1 cellular context compared by ENCODE assay signal in genomic region chr1:153640873-153641272, GRCh38.
TF ChIP-seq lines count a peak whose summit lies in the region.

No MANE protein-coding gene starts in this region.

TF ChIP-seq in GM23338, 12 proteins besides CTCF, POLR2A, EP300 and RAD21:
- TF ChIP-seq POLR2AphosphoS5 (IDR thresholded peaks at IDR 0.05; ENCODE audit: low read depth): no peak
- TF ChIP-seq CREB1 (CRISPR knock-in tag; IDR thresholded peaks at IDR 0.05; ENCODE audit: low read depth): no peak
- no peak for TF ChIP-seq EZH2 (IDR thresholded peaks at IDR 0.05; ENCODE audit: low read depth, unreplicated experiment)
